In genomic region chr11:7512525-7513209, GRCh38 we compare ENCODE assay signal across 8 cellular contexts. TPM values are rescaled to one million over a fixed set of nuclear protein-coding genes. Genes with fewer than 3 reads are reported as not detected.
A peak's percentile ranks its signal among the peaks of the same experiment; 100 is the strongest.
DNase-seq lines count a peak whose midpoint lies in the region; ATAC-seq, FAIRE-seq and TF ChIP-seq lines count a peak whose summit lies in the region.

No MANE protein-coding gene starts in this region.

- H3K27ac ChIP-seq in endothelial cell of umbilical vein (ENCODE audit: insufficient read depth, low read depth, low read length) (no peak overlapping the region), uterus (peak overlapping the region; percentile 83 to 89)

- no TSS peak for BruUV-seq in endothelial cell of umbilical vein (replicated peaks; lab: Mats Ljungman, UMichigan)

- H3K9me1 ChIP-seq in endothelial cell of umbilical vein (replicated peaks; ENCODE audit: control insufficient read depth, extremely low read depth, insufficient read depth, low read length) = no peaks in the 10 kb centered on the region

- dilution Hi-C loops in endothelial cell of umbilical vein (cut with MboI; ENCODE audit: extremely low pct_ligation_motif_present, low sequenced_read_pairs) = no loop called here

- peaks cover 6% of the 10 kb centered on the region for H3K4me1 ChIP-seq in endothelial cell of umbilical vein (ENCODE audit: control insufficient read depth, extremely low read depth, insufficient read depth, low read length)
- no peaks in the 10 kb centered on the region for H3K4me1 ChIP-seq in uterus

- H3K4me2 ChIP-seq in endothelial cell of umbilical vein (ENCODE audit: insufficient read depth, low read length) = peak overlapping the region; percentile 70

- H3K4me3 ChIP-seq in AG10803 (ENCODE audit: low read length) (peak overlapping the region; percentile 77), endothelial cell of umbilical vein (replicated peaks in 1 of 3; ENCODE audit: insufficient read depth in 1 of 3, low read depth in 1 of 3, low read length in 3 of 3) (peak overlapping the region in 1 of 3 experiments; percentile 65), uterus (peak overlapping the region; percentile 59 to 63)

- CTCF ChIA-PET in endothelial cell of umbilical vein (lab: Charles Lee) = interaction anchor here (0.5 to 3.7 kb wide), 10 partner anchors 9 to 182 kb away, joined by 3 to 52 read pairs (median 4); no protein-coding TSS in a partner anchor

- in situ Hi-C loops in SK-MEL-5 (cut with HindIII; ENCODE audit: low pct_unique_long_range_greater_than_20kb, low sequenced_read_pairs) = no loop called here

- no peaks in the 10 kb centered on the region for H4K20me1 ChIP-seq in endothelial cell of umbilical vein (replicated peaks; ENCODE audit: control insufficient read depth, extremely low read depth, insufficient read depth, low read length)

- ATAC-seq in GM18867 (IDR thresholded peaks at IDR 0.05; ENCODE audit: unreplicated experiment) = peak; percentile 74
- ATAC-seq in HG03045 (IDR thresholded peaks at IDR 0.05; ENCODE audit: unreplicated experiment) = peak; percentile 54

- peak; percentile 34; the same call in 1 of the 2 replicates for TF ChIP-seq CTCF in AG10803 (conservative IDR thresholded peaks at IDR 0.05; ENCODE audit: low read length)
- no peak for TF ChIP-seq CTCF in endothelial cell of umbilical vein (IDR thresholded peaks at IDR 0.05; ENCODE audit: extremely low read depth in 1 of 2, insufficient read depth in 1 of 2, low read depth in 1 of 2, low read length in 2 of 2)
- TF ChIP-seq CTCF in uterus (IDR thresholded peaks at IDR 0.05) = no peak

- H2AFZ ChIP-seq in endothelial cell of umbilical vein (ENCODE audit: low read depth, low read length) = peak overlapping the region; percentile 8

- TF ChIP-seq POLR2A in endothelial cell of umbilical vein (IDR thresholded peaks at IDR 0.05; ENCODE audit: low read depth, low read length) (no peak), uterus (IDR thresholded peaks at IDR 0.05) (no peak)

- intact Hi-C loops in endothelial cell of umbilical vein (cut with micrococcal nuclease) = loop anchor here (1.0 kb wide), 6 partner anchors 59 to 182 kb away; partner anchors contain the start of gene CYB5R2
- intact Hi-C loops in uterus (cut with DNase I; ENCODE audit: low total_unique reads) = loop anchor here (10.0 kb wide), 1 partner anchor 152 kb away; no protein-coding TSS in a partner anchor

- H3K27me3 ChIP-seq in endothelial cell of umbilical vein (ENCODE audit: control insufficient read depth in 2 of 2, insufficient read depth in 2 of 2, low read length in 2 of 2) (peaks cover 26 to 32% of the 10 kb centered on the region in 2 experiments), uterus (no peaks in the 10 kb centered on the region)

- no peaks in the 10 kb centered on the region for H3K36me3 ChIP-seq in endothelial cell of umbilical vein (ENCODE audit: control insufficient read depth in 2 of 2, extremely low read depth in 1 of 2, insufficient read depth in 2 of 2, low read length in 2 of 2)
- no peaks in the 10 kb centered on the region for H3K36me3 ChIP-seq in uterus

- DNase-seq in AG10803 (ENCODE audit: low read depth) = peak; percentile 73
- peak; percentile 41 for DNase-seq in SK-MEL-5 (ENCODE audit: low read depth, low spot score)
- peak; percentile 7 for DNase-seq in endothelial cell of umbilical vein (ENCODE audit: low read depth, low spot score)
- DNase-seq in mucosa of gallbladder (ENCODE audit: low spot score) = peak; percentile 66
- peak; percentile 58 to 76 for DNase-seq in uterus
- DNase-seq in stimulated activated CD4-positive, alpha-beta T cell treated with anti-CD3 and anti-CD28 coated beads, Interleukin-4, amount 100 ng/mL, for 1 hour = no peak

- no peaks in the 10 kb centered on the region for H3K9me3 ChIP-seq in endothelial cell of umbilical vein (replicated peaks; ENCODE audit: control insufficient read depth, insufficient read depth, low read length)
- no peaks in the 10 kb centered on the region for H3K9me3 ChIP-seq in uterus

- FAIRE-seq in endothelial cell of umbilical vein (lab: Jason Lieb, UNC) = no peak

- H3K9ac ChIP-seq in endothelial cell of umbilical vein (replicated peaks; ENCODE audit: extremely low read depth, insufficient read depth, low read length) = no peak overlapping the region

- POLR2A ChIA-PET in endothelial cell of umbilical vein (lab: Charles Lee) = no interaction called here

- no peaks in the 10 kb centered on the region for H3K79me2 ChIP-seq in endothelial cell of umbilical vein (ENCODE audit: control insufficient read depth, insufficient read depth, low read length)

TF ChIP-seq in endothelial cell of umbilical vein, 7 proteins besides CTCF, POLR2A, EP300 and RAD21:
- no peak for TF ChIP-seq MYC (IDR thresholded peaks at IDR 0.05; ENCODE audit: low read depth, low read length)

RNA-seq across cellular contexts. Expression of gene PPFIBP2, which starts 1.1 kb away (rescaled TPM):
- 23.6 and 27.6 TPM in 2 replicates for total RNA-seq in SK-MEL-5 (2014; rRNA removed; shearing (Covaris generic))
- polyA plus RNA-seq in SK-MEL-5 (2015; cell fraction: cytosol; rRNA removed) = 21.2 and 30.9 TPM in 2 replicates
- polyA plus RNA-seq in SK-MEL-5 (2015; cell fraction: nucleus; rRNA removed) = 39.4 and 49.5 TPM in 2 replicates
- total RNA-seq in endothelial cell of umbilical vein (1.3 and 2.6 TPM in 2 replicates), mucosa of gallbladder (104 TPM), uterus (10 to 100 TPM in 3 of 4 donors, 1 to 10 TPM in 1; 2.1 to 36.2 (median 15.2) TPM)
- 3.0 and 4.0 TPM in 2 replicates for polyA plus RNA-seq in endothelial cell of umbilical vein
- polyA plus RNA-seq in endothelial cell of umbilical vein (2011; cell fraction: cytosol; rRNA removed) = 2.3 and 3.0 TPM in 2 replicates
- polyA plus RNA-seq in endothelial cell of umbilical vein (2011; cell fraction: nucleus; rRNA removed) = 15.1 and 17.3 TPM in 2 replicates
- polyA plus RNA-seq in endothelial cell of umbilical vein (2012) = 1.9 and 2.9 TPM in 2 replicates
- polyA minus RNA-seq in endothelial cell of umbilical vein = 5.5 and 6.4 TPM in 2 replicates
- polyA minus RNA-seq in endothelial cell of umbilical vein (2011; cell fraction: cytosol; rRNA and poly(A)+ RNA removed) = 8.3 TPM
- polyA minus RNA-seq in endothelial cell of umbilical vein (2011; cell fraction: nucleus; rRNA and poly(A)+ RNA removed) = 17.6 and 18.4 TPM in 2 replicates

RNA-seq across cellular contexts. Expression of gene OLFML1, which starts 27.4 kb away (rescaled TPM):
- total RNA-seq in SK-MEL-5 (2014; rRNA removed; shearing (Covaris generic)) = not detected in 2 replicates
- polyA plus RNA-seq in SK-MEL-5 (2015; cell fraction: cytosol; rRNA removed) = 0.12 TPM in 1 of 2 replicates, not detected in the other
- polyA plus RNA-seq in SK-MEL-5 (2015; cell fraction: nucleus; rRNA removed) = not detected in 2 replicates
- total RNA-seq in endothelial cell of umbilical vein (not detected in 2 replicates), mucosa of gallbladder (12.9 TPM), uterus (100 to 1,000 TPM in 1 of 4 donors, 10 to 100 TPM in 2, 1 to 10 TPM in 1; 5.0 to 111 (median 23.8) TPM)
- not detected in 2 replicates for polyA plus RNA-seq in endothelial cell of umbilical vein
- not detected in 2 replicates for polyA plus RNA-seq in endothelial cell of umbilical vein (2011; cell fraction: cytosol; rRNA removed)
- not detected in 2 replicates for polyA plus RNA-seq in endothelial cell of umbilical vein (2011; cell fraction: nucleus; rRNA removed)
- polyA plus RNA-seq in endothelial cell of umbilical vein (2012) = not detected in 2 replicates
- polyA minus RNA-seq in endothelial cell of umbilical vein = not detected in 2 replicates
- 0.61 TPM for polyA minus RNA-seq in endothelial cell of umbilical vein (2011; cell fraction: cytosol; rRNA and poly(A)+ RNA removed)
- polyA minus RNA-seq in endothelial cell of umbilical vein (2011; cell fraction: nucleus; rRNA and poly(A)+ RNA removed) = not detected in 2 replicates
